Comparison of ENCODE assay signal across 8 cellular contexts in the genomic region with DNA sequence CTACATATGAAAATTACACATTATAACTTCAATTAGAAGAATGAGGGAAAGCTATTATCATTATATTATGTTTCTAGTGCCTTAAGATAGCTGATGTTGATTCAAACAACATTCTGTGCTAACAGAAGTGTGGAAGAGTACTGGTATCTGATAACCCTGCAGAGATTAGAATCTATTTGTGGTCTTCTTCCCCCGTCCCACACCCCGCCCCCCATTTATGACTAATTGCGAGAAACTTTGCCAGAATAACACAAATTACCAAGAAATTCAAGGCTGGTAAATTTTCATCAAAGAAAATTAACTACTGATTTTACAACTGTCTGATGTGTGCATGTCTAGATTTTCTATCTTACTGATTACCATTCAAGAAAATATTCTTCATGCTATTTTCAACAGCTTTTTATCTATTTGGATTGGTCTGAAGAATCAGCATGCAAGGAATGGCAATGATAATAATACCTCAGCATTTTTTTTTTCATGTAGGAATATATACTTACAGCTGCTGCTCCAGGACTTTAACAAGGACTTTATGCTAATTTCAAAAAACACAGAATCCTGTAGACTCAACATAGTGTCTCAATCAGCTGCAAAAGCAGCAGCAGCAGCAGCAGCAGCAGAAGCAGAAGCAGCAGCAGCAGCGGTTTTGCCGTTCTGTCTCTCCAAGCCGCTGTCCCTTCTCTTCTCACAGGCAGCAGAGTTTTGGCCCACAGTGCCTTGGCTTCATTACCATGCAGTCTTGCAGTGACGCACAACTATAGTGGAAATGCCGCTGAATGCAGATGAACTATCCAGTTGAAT.
A peak's percentile ranks its signal among the peaks of the same experiment; 100 is the strongest.
DNase-seq lines count a peak whose midpoint lies in the region; ATAC-seq and TF ChIP-seq lines count a peak whose summit lies in the region.

No MANE protein-coding gene starts in this region.

- intact Hi-C loops in ascending aorta (cut with DNase I): no loop called here
- intact Hi-C loops in left lung (cut with DNase I): no loop called here

- H3K36me3 ChIP-seq in ascending aorta (no peaks in the 10 kb centered on the region), left lung (no peaks in the 10 kb centered on the region)

- H3K4me3 ChIP-seq in ascending aorta (peak overlapping the region; percentile 29 to 37), left lung (no peak overlapping the region)

- ATAC-seq in left lung: peak; percentile 62
- no peak for ATAC-seq in HG02798 (IDR thresholded peaks at IDR 0.05; ENCODE audit: poor library complexity, unreplicated experiment)
- ATAC-seq in HG03460 (IDR thresholded peaks at IDR 0.05; ENCODE audit: unreplicated experiment): no peak

- peak; percentile 26 for DNase-seq in RPMI7951 (ENCODE audit: low read depth)
- DNase-seq in ascending aorta (ENCODE audit: low spot score in 2 of 2): peak in 1 of 2 donors; percentile 70
- DNase-seq in left lung: peak in 1 of 2 donors; percentile 37
- DNase-seq in stimulated activated CD8-positive, alpha-beta memory T cell treated with anti-CD3 and anti-CD28 coated beads, Interleukin-2, amount 100 ng/mL, for 48 hours (ENCODE audit: low read depth in 2 of 2): peak; percentile 23 to 28
- DNase-seq in OCI-M2 (lab: John Stamatoyannopoulos, UW; ENCODE audit: unreplicated experiment): no peak
- DNase-seq in SIG-M5 (lab: John Stamatoyannopoulos, UW): no peak

- H3K9me3 ChIP-seq in ascending aorta (no peaks in the 10 kb centered on the region), left lung (no peaks in the 10 kb centered on the region)

- TF ChIP-seq CTCF in ascending aorta (IDR thresholded peaks at IDR 0.05): no peak
- no peak for TF ChIP-seq CTCF in left lung (IDR thresholded peaks at IDR 0.05)

- H3K27ac ChIP-seq in ascending aorta: peak overlapping the region; percentile 9 to 53
- H3K27ac ChIP-seq in left lung: no peak overlapping the region

- H3K27me3 ChIP-seq in ascending aorta (no peaks in the 10 kb centered on the region), left lung (no peaks in the 10 kb centered on the region)

- peaks cover 0 to 33% of the 10 kb centered on the region in 2 donors for H3K4me1 ChIP-seq in ascending aorta
- H3K4me1 ChIP-seq in left lung: peaks cover 0 to 19% of the 10 kb centered on the region in 2 donors

Comparison
In these comparisons a context has a peak if more than half of its experiments do, and no peak if none do; other contexts are left out.
1. DNase-seq: peak in RPMI7951 (single experiment) and stimulated activated CD8-positive, alpha-beta memory T cell treated with anti-CD3 and anti-CD28 coated beads, Interleukin-2, amount 100 ng/mL, for 48 hours (2 of 2); none in OCI-M2 (single experiment) and SIG-M5 (single experiment).
2. H3K27ac ChIP-seq: peak in ascending aorta (2 of 2); none in left lung (0 of 2).
3. H3K4me3 ChIP-seq: peak in ascending aorta (2 of 2); none in left lung (0 of 2).